Comparison of ENCODE assay signal across 13 cellular contexts in genomic region chr1:70583522-70583921, GRCh38.
DNase-seq lines count a peak whose midpoint lies in the region; ATAC-seq and TF ChIP-seq lines count a peak whose summit lies in the region.
"Had no signal": no experiment of that assay in that cellular context is flagged by ENCODE, and none has a peak within 500 bp of the region (broad histone marks: within the 10 kb centered on the region; RNA-seq: fewer than 3 reads in every experiment).

No MANE protein-coding gene starts in this region.

- no peak overlapping the region for H2AFZ ChIP-seq in smooth muscle cell (ENCODE audit: low read depth)

- H3K27me3 ChIP-seq in H7 (ENCODE audit: control insufficient read depth, insufficient read depth, low read length) (no peaks in the 10 kb centered on the region), smooth muscle cell (ENCODE audit: low read depth) (no peaks in the 10 kb centered on the region)
- H3K27me3 ChIP-seq: cardiac muscle cell, ovary had no signal

- H3K9me3 ChIP-seq in smooth muscle cell (replicated peaks; ENCODE audit: low read depth): no peaks in the 10 kb centered on the region
- H3K9me3 ChIP-seq: ovary had no signal

- H3K4me3 ChIP-seq in H7 (ENCODE audit: insufficient read depth, low read depth, low read length): no peak overlapping the region
- H3K4me3 ChIP-seq in smooth muscle cell: no peak overlapping the region
- H3K4me3 ChIP-seq: cardiac muscle cell, ovary had no signal

- no peak overlapping the region for H3K9ac ChIP-seq in smooth muscle cell (ENCODE audit: low read depth)

- H3K79me2 ChIP-seq in smooth muscle cell (ENCODE audit: low read depth): no peaks in the 10 kb centered on the region

- in situ Hi-C loops in Caki2 (cut with HindIII; ENCODE audit: low pct_unique_long_range_greater_than_20kb, low sequenced_read_pairs): no loop called here

- peak; percentile 98 for ATAC-seq in GM19397 (IDR thresholded peaks at IDR 0.05; ENCODE audit: unreplicated experiment)
- peak; percentile 97 for ATAC-seq in HG02763 (IDR thresholded peaks at IDR 0.05; ENCODE audit: unreplicated experiment)
- ATAC-seq in HG03469 (IDR thresholded peaks at IDR 0.05; ENCODE audit: unreplicated experiment): peak; percentile 93

- TF ChIP-seq CTCF in smooth muscle cell (IDR thresholded peaks at IDR 0.05; ENCODE audit: borderline replicate concordance, insufficient read depth, poor library complexity, severe bottlenecking): no peak

- WGBS in smooth muscle cell (ENCODE audit: low lambda C conversion rate): 89% methylated on average over 1 of the region's 1 CpG

- H3K27ac ChIP-seq in smooth muscle cell (ENCODE audit: low read depth): no peak overlapping the region
- H3K27ac ChIP-seq: cardiac muscle cell, ovary had no signal

- no peak overlapping the region for H3K4me2 ChIP-seq in smooth muscle cell

- no peaks in the 10 kb centered on the region for H4K20me1 ChIP-seq in smooth muscle cell (ENCODE audit: low read depth)

- H3K4me1 ChIP-seq in smooth muscle cell (ENCODE audit: low read depth): no peaks in the 10 kb centered on the region

- no peaks in the 10 kb centered on the region for H3F3A ChIP-seq in smooth muscle cell (ENCODE audit: low read depth)

- peak; percentile 30 for DNase-seq in Caki2 (ENCODE audit: low read depth)
- DNase-seq in H7: no peak
- no peak for DNase-seq in activated CD4-positive, alpha-beta T cell treated with anti-CD3 and anti-CD28 coated beads, Interleukin-2, amount 50 U/mL, for 48 hours
- no peak for DNase-seq in activated CD8-positive, alpha-beta memory T cell treated with anti-CD3 and anti-CD28 coated beads, Interleukin-2, amount 50 U/mL, for 48 hours
- DNase-seq in smooth muscle cell (lab: John Stamatoyannopoulos, UW; ENCODE audit: unreplicated experiment): no peak
- DNase-seq: 8988T, endodermal cell, NCI-H2107, ovary had no signal

- H3K36me3 ChIP-seq in H7 (replicated peaks; ENCODE audit: control insufficient read depth, insufficient read depth, low read length): no peaks in the 10 kb centered on the region
- no peaks in the 10 kb centered on the region for H3K36me3 ChIP-seq in smooth muscle cell (ENCODE audit: low read depth)
- H3K36me3 ChIP-seq: cardiac muscle cell, ovary had no signal
